Comparison of ENCODE assay signal across 10 cellular contexts in genomic region chr10:43410345-43410744, GRCh38. TPM values are rescaled to one million over a fixed set of nuclear protein-coding genes. Genes with fewer than 3 reads are reported as not detected.
DNase-seq lines count a peak whose midpoint lies in the region; ATAC-seq and TF ChIP-seq lines count a peak whose summit lies in the region.
"Had no signal": no experiment of that assay in that cellular context is flagged by ENCODE, and none has a peak within 500 bp of the region (broad histone marks: within the 10 kb centered on the region; RNA-seq: fewer than 3 reads in every experiment).

No MANE protein-coding gene starts in this region.

- H3K36me3 ChIP-seq in RWPE2 (ENCODE audit: low read depth) = peaks cover 16% of the 10 kb centered on the region
- H3K36me3 ChIP-seq: adrenal gland had no signal

- no peak for TF ChIP-seq CTCF in RWPE2 (IDR thresholded peaks at IDR 0.05; ENCODE audit: poor library complexity, severe bottlenecking)
- TF ChIP-seq CTCF in epithelial cell of proximal tubule (conservative IDR thresholded peaks at IDR 0.05; ENCODE audit: low read depth, low read length) = no peak

- ATAC-seq in RWPE2 (ENCODE audit: low read depth) (no peak), GM21737 (IDR thresholded peaks at IDR 0.05; ENCODE audit: unreplicated experiment) (no peak)
- ATAC-seq in stimulated activated memory B cell treated with anti-CD40 and anti-IgM and Interleukin-4, amounts not matched to agents 10 μg/mL and 1 μg/mL and 100 μg/mL, for 72 hours = no peak

- no peaks in the 10 kb centered on the region for H3K27me3 Mint-ChIP-seq in activated CD4-positive, alpha-beta T cell treated with anti-CD3 and anti-CD28 coated beads, Interleukin-2, amount 10 ng/mL, durations not matched to agents 24 days and 14 days
- no peaks in the 10 kb centered on the region for H3K27me3 Mint-ChIP-seq in stimulated activated memory B cell treated with anti-CD40 and anti-IgM and Interleukin-4, amounts not matched to agents 10 μg/mL and 1 μg/mL and 100 μg/mL, for 72 hours

- peaks cover 16% of the 10 kb centered on the region for H3K4me1 Mint-ChIP-seq in activated CD4-positive, alpha-beta T cell treated with anti-CD3 and anti-CD28 coated beads, Interleukin-2, amount 10 ng/mL, durations not matched to agents 24 days and 14 days
- peaks cover 29% of the 10 kb centered on the region for H3K4me1 Mint-ChIP-seq in stimulated activated memory B cell treated with anti-CD40 and anti-IgM and Interleukin-4, amounts not matched to agents 10 μg/mL and 1 μg/mL and 100 μg/mL, for 72 hours

- no peaks in the 10 kb centered on the region for H3K27me3 ChIP-seq in RWPE2 (ENCODE audit: insufficient read depth, poor library complexity, severe bottlenecking)
- H3K27me3 ChIP-seq: adrenal gland had no signal

- no peaks in the 10 kb centered on the region for H3K9me3 ChIP-seq in RWPE2 (ENCODE audit: severe bottlenecking)
- H3K9me3 ChIP-seq: adrenal gland had no signal

- intact Hi-C loops in activated CD4-positive, alpha-beta T cell treated with anti-CD3 and anti-CD28 coated beads, Interleukin-2, amount 10 ng/mL, durations not matched to agents 24 days and 14 days (cut with micrococcal nuclease) = no loop called here

- H3K4me3 ChIP-seq in RWPE2 (ENCODE audit: severe bottlenecking) = no peak overlapping the region
- peak overlapping the region; percentile 92 for H3K4me3 ChIP-seq in epithelial cell of proximal tubule (ENCODE audit: low read depth, low read length)
- H3K4me3 ChIP-seq: lung had no signal

- DNase-seq in activated CD4-positive, alpha-beta T cell treated with anti-CD3 and anti-CD28 coated beads, Interleukin-2, amount 10 ng/mL, durations not matched to agents 24 days and 14 days = no peak
- DNase-seq in activated CD4-positive, alpha-beta T cell treated with anti-CD3 and anti-CD28 coated beads, Interleukin-2, amount 50 U/mL, for 1 hour = no peak
- DNase-seq in RWPE2 (ENCODE audit: low spot score) (no peak), epithelial cell of proximal tubule (ENCODE audit: low read depth) (no peak), NCI-H1092 treated with DMSO at 0.1 percent for 48 hours (lab: John Stamatoyannopoulos, UW) (no peak)
- DNase-seq in NK-92 treated with Interleukin-12 subunit alpha and Interleukin-12 subunit beta, amount 100 ng/mL, for 24 hours (lab: John Stamatoyannopoulos, UW) = no peak

- no peaks in the 10 kb centered on the region for H3K9me3 Mint-ChIP-seq in activated CD4-positive, alpha-beta T cell treated with anti-CD3 and anti-CD28 coated beads, Interleukin-2, amount 10 ng/mL, durations not matched to agents 24 days and 14 days
- H3K9me3 Mint-ChIP-seq in stimulated activated memory B cell treated with anti-CD40 and anti-IgM and Interleukin-4, amounts not matched to agents 10 μg/mL and 1 μg/mL and 100 μg/mL, for 72 hours = no peaks in the 10 kb centered on the region

- peak overlapping the region; percentile 99 for H3K27ac Mint-ChIP-seq in activated CD4-positive, alpha-beta T cell treated with anti-CD3 and anti-CD28 coated beads, Interleukin-2, amount 10 ng/mL, durations not matched to agents 24 days and 14 days
- H3K27ac Mint-ChIP-seq in stimulated activated memory B cell treated with anti-CD40 and anti-IgM and Interleukin-4, amounts not matched to agents 10 μg/mL and 1 μg/mL and 100 μg/mL, for 72 hours = peak overlapping the region; percentile 92

- H3K36me3 Mint-ChIP-seq in activated CD4-positive, alpha-beta T cell treated with anti-CD3 and anti-CD28 coated beads, Interleukin-2, amount 10 ng/mL, durations not matched to agents 24 days and 14 days (ENCODE audit: low read depth) = peaks cover 27% of the 10 kb centered on the region
- H3K36me3 Mint-ChIP-seq in stimulated activated memory B cell treated with anti-CD40 and anti-IgM and Interleukin-4, amounts not matched to agents 10 μg/mL and 1 μg/mL and 100 μg/mL, for 72 hours = no peaks in the 10 kb centered on the region

- peaks cover under 1% of the 10 kb centered on the region for H3K4me1 ChIP-seq in RWPE2 (ENCODE audit: insufficient read depth, poor library complexity, severe bottlenecking)

- peak overlapping the region; percentile 96 for H3K4me3 Mint-ChIP-seq in activated CD4-positive, alpha-beta T cell treated with anti-CD3 and anti-CD28 coated beads, Interleukin-2, amount 10 ng/mL, durations not matched to agents 24 days and 14 days
- peak overlapping the region; percentile 97 for H3K4me3 Mint-ChIP-seq in stimulated activated memory B cell treated with anti-CD40 and anti-IgM and Interleukin-4, amounts not matched to agents 10 μg/mL and 1 μg/mL and 100 μg/mL, for 72 hours

- peak overlapping the region; percentile 91 for H3K27ac ChIP-seq in RWPE2 (ENCODE audit: poor library complexity, severe bottlenecking)

RNA-seq across cellular contexts. Expression of gene HNRNPF, which starts 1.4 kb away (rescaled TPM):
- 513 and 516 TPM in 2 replicates for total RNA-seq in activated CD4-positive, alpha-beta T cell treated with anti-CD3 and anti-CD28 coated beads, Interleukin-2, amount 10 ng/mL, durations not matched to agents 24 days and 14 days
- 207 and 359 TPM in 2 replicates for total RNA-seq in epithelial cell of proximal tubule

RNA-seq across cellular contexts. Expression of gene ZNF487, which starts 26.6 kb away (rescaled TPM):
- 1.5 and 1.6 TPM in 2 replicates for total RNA-seq in activated CD4-positive, alpha-beta T cell treated with anti-CD3 and anti-CD28 coated beads, Interleukin-2, amount 10 ng/mL, durations not matched to agents 24 days and 14 days
- total RNA-seq in epithelial cell of proximal tubule = 0.81 and 2.2 TPM in 2 replicates

RNA-seq across cellular contexts. Expression of gene FXYD4, which starts 38.9 kb away (rescaled TPM):
- total RNA-seq in activated CD4-positive, alpha-beta T cell treated with anti-CD3 and anti-CD28 coated beads, Interleukin-2, amount 10 ng/mL, durations not matched to agents 24 days and 14 days = not detected in 2 replicates
- not detected in 2 replicates for total RNA-seq in epithelial cell of proximal tubule
